ENCODE assay signal across 22 cellular contexts in genomic region chr11:12429155-12429554, GRCh38. TPM values are rescaled to one million over a fixed set of nuclear protein-coding genes. Genes with fewer than 3 reads are reported as not detected.
"Had no signal": no experiment of that assay in that cellular context is flagged by ENCODE, and none has a peak within 500 bp of the region (broad histone marks: within the 10 kb centered on the region; RNA-seq: fewer than 3 reads in every experiment).

No MANE protein-coding gene starts in this region.

- H3K4me1 Mint-ChIP-seq: central memory CD8-positive, alpha-beta T cell; stimulated activated memory B cell treated with anti-CD40 and anti-IgM and Interleukin-4, amounts not matched to agents 10 μg/mL and 1 μg/mL and 100 μg/mL, for 72 hours had no signal

- H3K27ac Mint-ChIP-seq: natural killer cell treated with Interleukin-12 subunit alpha and Interleukin-12 subunit beta and Interleukin-15 and Interleukin-18, amount 100 ng/mL, for 72 hours; neural progenitor cell; stimulated activated memory B cell treated with anti-CD40 and anti-IgM and Interleukin-4, amounts not matched to agents 10 μg/mL and 1 μg/mL and 100 μg/mL, for 72 hours; stimulated activated naive CD8-positive, alpha-beta T cell treated with anti-CD3 and anti-CD28 coated beads, Interleukin-15, Interleukin-2, amounts not matched to agents 100 ng/mL and 50 ng/mL, for 24 hours had no signal

- H3K9ac ChIP-seq: neural progenitor cell had no signal

- H2AFZ ChIP-seq: neural progenitor cell had no signal

- H3K4me3 Mint-ChIP-seq: central memory CD8-positive, alpha-beta T cell; natural killer cell treated with Interleukin-12 subunit alpha and Interleukin-12 subunit beta and Interleukin-15 and Interleukin-18, amount 100 ng/mL, for 72 hours; neural progenitor cell; stimulated activated memory B cell treated with anti-CD40 and anti-IgM and Interleukin-4, amounts not matched to agents 10 μg/mL and 1 μg/mL and 100 μg/mL, for 72 hours; stimulated activated naive CD8-positive, alpha-beta T cell treated with anti-CD3 and anti-CD28 coated beads, Interleukin-15, Interleukin-2, amounts not matched to agents 100 ng/mL and 50 ng/mL, for 24 hours had no signal

- H3K9me3 ChIP-seq: gastroesophageal sphincter, ovary, spleen, testis, tibial nerve had no signal

- H3K4me3 ChIP-seq: gastroesophageal sphincter, neural progenitor cell, ovary, spleen, testis, tibial nerve had no signal

- H3K36me3 ChIP-seq: neural progenitor cell, ovary, spleen, tibial nerve had no signal

- H3K27me3 Mint-ChIP-seq: stimulated activated memory B cell treated with anti-CD40 and anti-IgM and Interleukin-4, amounts not matched to agents 10 μg/mL and 1 μg/mL and 100 μg/mL, for 72 hours had no signal

- FAIRE-seq: endometrium, kidney had no signal

- H3K27ac ChIP-seq: neural progenitor cell, ovary, spleen, testis had no signal

- H3K4me2 ChIP-seq: neural progenitor cell had no signal

- H3K36me3 Mint-ChIP-seq: natural killer cell treated with Interleukin-12 subunit alpha and Interleukin-12 subunit beta and Interleukin-15 and Interleukin-18, amount 100 ng/mL, for 72 hours; neural progenitor cell; stimulated activated memory B cell treated with anti-CD40 and anti-IgM and Interleukin-4, amounts not matched to agents 10 μg/mL and 1 μg/mL and 100 μg/mL, for 72 hours had no signal

- H3K9me3 Mint-ChIP-seq: central memory CD8-positive, alpha-beta T cell; natural killer cell treated with Interleukin-12 subunit alpha and Interleukin-12 subunit beta and Interleukin-15 and Interleukin-18, amount 100 ng/mL, for 72 hours; neural progenitor cell; stimulated activated memory B cell treated with anti-CD40 and anti-IgM and Interleukin-4, amounts not matched to agents 10 μg/mL and 1 μg/mL and 100 μg/mL, for 72 hours; stimulated activated naive CD8-positive, alpha-beta T cell treated with anti-CD3 and anti-CD28 coated beads, Interleukin-15, Interleukin-2, amounts not matched to agents 100 ng/mL and 50 ng/mL, for 24 hours had no signal

- ATAC-seq: esophagus mucosa; gastroesophageal sphincter; left lobe of liver; natural killer cell treated with Interleukin-12 subunit alpha and Interleukin-12 subunit beta and Interleukin-15 and Interleukin-18, amount 100 ng/mL, for 72 hours; right cardiac atrium; stimulated activated memory B cell treated with anti-CD40 and anti-IgM and Interleukin-4, amounts not matched to agents 10 μg/mL and 1 μg/mL and 100 μg/mL, for 72 hours had no signal

- DNase-seq: effector memory CD4-positive, alpha-beta T cell; glutamatergic neuron; kidney; mammary epithelial cell; nucleus accumbens; ovary; right cardiac atrium; spleen; stimulated activated CD4-positive, alpha-beta T cell treated with anti-CD3 and anti-CD28 coated beads, Interleukin-15, amount 100 ng/mL, for 24 hours; stimulated activated CD4-positive, alpha-beta T cell treated with anti-CD3 and anti-CD28 coated beads, Interleukin-1b, Interleukin-23, amount 100 ng/mL, for 48 hours; stimulated activated CD4-positive, alpha-beta T cell treated with anti-CD3 and anti-CD28 coated beads, Interleukin-4, amount 100 ng/mL, for 24 hours; testis had no signal

- H3K27me3 ChIP-seq: gastroesophageal sphincter, neural progenitor cell, ovary, spleen, testis, tibial nerve had no signal

RNA-seq across cellular contexts. Expression of gene PARVA, which starts 51.8 kb away (rescaled TPM):
- total RNA-seq: natural killer cell treated with Interleukin-12 subunit alpha and Interleukin-12 subunit beta and Interleukin-15 and Interleukin-18, amount 100 ng/mL, for 72 hours had no signal
